Comparison of ENCODE assay signal across 1 cellular context in the genomic region with DNA sequence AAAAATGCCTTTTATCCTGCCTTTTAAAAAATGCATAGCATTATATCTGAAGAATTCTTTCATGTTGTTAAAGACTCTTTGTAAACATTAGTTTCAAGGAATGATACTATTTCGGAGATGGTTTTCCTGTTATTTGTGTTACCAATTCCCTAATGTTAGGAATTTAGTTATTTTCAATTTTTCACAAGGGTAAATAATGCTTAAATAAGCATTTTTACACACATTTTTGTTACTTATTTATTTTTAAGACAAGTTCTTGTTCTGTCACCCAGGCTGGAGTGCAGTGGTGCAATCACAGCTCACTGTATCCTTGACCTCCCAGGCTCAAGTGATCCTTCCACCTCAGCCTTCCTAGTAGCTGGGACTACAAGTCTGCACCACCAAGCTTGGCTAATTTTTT.
A peak's percentile ranks its signal among the peaks of the same experiment; 100 is the strongest.
TF ChIP-seq lines count a peak whose summit lies in the region.

No MANE protein-coding gene starts in this region.

TF ChIP-seq in IMR-90, 13 proteins besides CTCF, POLR2A, EP300 and RAD21:
- TF ChIP-seq, protein P1, sequence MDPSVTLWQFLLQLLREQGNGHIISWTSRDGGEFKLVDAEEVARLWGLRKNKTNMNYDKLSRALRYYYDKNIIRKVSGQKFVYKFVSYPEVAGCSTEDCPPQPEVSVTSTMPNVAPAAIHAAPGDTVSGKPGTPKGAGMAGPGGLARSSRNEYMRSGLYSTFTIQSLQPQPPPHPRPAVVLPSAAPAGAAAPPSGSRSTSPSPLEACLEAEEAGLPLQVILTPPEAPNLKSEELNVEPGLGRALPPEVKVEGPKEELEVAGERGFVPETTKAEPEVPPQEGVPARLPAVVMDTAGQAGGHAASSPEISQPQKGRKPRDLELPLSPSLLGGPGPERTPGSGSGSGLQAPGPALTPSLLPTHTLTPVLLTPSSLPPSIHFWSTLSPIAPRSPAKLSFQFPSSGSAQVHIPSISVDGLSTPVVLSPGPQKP (IDR thresholded peaks at IDR 0.05; ENCODE audit: borderline replicate concordance, low read depth, low read length) = no peak
- TF ChIP-seq MAZ (IDR thresholded peaks at IDR 0.05; ENCODE audit: borderline replicate concordance, low read depth, low read length) (no peak), CHD1 (IDR thresholded peaks at IDR 0.05; ENCODE audit: low read depth, low read length) (no peak), MAFK (IDR thresholded peaks at IDR 0.05; ENCODE audit: low read depth, low read length) (peak; percentile 71)
